1 cellular context compared by ENCODE assay signal in the genomic region with DNA sequence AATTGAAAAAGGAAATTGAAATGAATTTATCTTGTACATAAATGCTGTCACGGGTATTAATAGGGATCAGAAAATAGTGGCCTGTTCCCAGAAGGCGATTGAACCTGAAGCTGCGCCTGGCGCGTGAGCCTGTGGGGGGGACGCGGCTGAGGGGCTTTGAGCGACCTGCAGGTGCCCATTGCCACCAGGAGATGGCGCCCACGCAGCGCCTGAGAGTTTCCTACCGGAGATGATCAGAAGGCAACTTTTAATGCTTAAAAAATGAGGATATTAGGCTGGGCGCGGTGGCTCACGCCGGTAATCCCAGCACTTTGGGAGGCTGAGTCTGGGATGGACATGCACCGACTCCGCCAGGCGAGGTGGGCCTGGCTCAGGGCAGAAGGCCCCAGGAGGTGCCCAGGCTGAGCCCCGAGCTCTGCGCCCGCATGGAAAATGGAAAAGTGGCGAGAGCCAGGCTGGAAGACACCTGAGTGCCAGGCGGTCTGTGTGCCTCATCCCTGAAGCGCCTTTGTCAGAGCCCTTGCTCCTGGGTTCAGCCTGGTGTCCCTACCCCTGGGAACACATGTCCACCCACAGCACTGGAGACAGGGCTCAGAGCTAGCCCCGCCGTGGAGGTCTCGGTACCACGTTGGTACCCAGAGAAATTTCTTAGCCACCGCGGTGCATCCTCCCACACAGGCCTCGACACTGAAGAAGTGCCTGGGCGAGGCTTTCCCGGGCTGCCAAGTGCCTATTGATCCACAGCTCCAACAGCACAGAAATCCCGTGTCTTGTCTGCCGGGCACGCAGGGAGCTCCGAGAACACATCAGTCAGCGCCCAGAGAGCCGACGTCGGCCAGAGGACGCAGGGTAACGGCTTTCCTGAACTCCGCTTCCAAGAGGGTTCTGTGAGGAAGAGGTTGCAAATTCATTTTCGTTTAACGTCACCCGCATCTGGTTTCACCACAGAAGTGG.
TF ChIP-seq lines count a peak whose summit lies in the region.

No MANE protein-coding gene starts in this region.

TF ChIP-seq in K562, 482 proteins besides CTCF, POLR2A, EP300 and RAD21 (continued from another document):
- TF ChIP-seq, protein P1, sequence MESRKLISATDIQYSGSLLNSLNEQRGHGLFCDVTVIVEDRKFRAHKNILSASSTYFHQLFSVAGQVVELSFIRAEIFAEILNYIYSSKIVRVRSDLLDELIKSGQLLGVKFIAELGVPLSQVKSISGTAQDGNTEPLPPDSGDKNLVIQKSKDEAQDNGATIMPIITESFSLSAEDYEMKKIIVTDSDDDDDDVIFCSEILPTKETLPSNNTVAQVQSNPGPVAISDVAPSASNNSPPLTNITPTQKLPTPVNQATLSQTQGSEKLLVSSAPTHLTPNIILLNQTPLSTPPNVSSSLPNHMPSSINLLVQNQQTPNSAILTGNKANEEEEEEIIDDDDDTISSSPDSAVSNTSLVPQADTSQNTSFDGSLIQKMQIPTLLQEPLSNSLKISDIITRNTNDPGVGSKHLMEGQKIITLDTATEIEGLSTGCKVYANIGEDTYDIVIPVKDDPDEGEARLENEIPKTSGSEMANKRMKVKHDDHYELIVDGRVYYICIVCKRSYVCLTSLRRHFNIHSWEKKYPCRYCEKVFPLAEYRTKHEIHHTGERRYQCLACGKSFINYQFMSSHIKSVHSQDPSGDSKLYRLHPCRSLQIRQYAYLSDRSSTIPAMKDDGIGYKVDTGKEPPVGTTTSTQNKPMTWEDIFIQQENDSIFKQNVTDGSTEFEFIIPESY (CRISPR knock-in tag; IDR thresholded peaks at IDR 0.05): peak; percentile 82
- TF ChIP-seq POLR2B (IDR thresholded peaks at IDR 0.05; ENCODE audit: low read depth, partially characterized antibody): no peak
- TF ChIP-seq PTRF (tag; IDR thresholded peaks at IDR 0.05): no peak
- TF ChIP-seq, protein P2, sequence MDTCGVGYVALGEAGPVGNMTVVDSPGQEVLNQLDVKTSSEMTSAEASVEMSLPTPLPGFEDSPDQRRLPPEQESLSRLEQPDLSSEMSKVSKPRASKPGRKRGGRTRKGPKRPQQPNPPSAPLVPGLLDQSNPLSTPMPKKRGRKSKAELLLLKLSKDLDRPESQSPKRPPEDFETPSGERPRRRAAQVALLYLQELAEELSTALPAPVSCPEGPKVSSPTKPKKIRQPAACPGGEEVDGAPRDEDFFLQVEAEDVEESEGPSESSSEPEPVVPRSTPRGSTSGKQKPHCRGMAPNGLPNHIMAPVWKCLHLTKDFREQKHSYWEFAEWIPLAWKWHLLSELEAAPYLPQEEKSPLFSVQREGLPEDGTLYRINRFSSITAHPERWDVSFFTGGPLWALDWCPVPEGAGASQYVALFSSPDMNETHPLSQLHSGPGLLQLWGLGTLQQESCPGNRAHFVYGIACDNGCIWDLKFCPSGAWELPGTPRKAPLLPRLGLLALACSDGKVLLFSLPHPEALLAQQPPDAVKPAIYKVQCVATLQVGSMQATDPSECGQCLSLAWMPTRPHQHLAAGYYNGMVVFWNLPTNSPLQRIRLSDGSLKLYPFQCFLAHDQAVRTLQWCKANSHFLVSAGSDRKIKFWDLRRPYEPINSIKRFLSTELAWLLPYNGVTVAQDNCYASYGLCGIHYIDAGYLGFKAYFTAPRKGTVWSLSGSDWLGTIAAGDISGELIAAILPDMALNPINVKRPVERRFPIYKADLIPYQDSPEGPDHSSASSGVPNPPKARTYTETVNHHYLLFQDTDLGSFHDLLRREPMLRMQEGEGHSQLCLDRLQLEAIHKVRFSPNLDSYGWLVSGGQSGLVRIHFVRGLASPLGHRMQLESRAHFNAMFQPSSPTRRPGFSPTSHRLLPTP (IDR thresholded peaks at IDR 0.05; ENCODE audit: borderline replicate concordance, extremely low read depth, insufficient read length): no peak
- no peak for TF ChIP-seq RB1 (IDR thresholded peaks at IDR 0.05; ENCODE audit: low read depth)
- TF ChIP-seq, protein P3, sequence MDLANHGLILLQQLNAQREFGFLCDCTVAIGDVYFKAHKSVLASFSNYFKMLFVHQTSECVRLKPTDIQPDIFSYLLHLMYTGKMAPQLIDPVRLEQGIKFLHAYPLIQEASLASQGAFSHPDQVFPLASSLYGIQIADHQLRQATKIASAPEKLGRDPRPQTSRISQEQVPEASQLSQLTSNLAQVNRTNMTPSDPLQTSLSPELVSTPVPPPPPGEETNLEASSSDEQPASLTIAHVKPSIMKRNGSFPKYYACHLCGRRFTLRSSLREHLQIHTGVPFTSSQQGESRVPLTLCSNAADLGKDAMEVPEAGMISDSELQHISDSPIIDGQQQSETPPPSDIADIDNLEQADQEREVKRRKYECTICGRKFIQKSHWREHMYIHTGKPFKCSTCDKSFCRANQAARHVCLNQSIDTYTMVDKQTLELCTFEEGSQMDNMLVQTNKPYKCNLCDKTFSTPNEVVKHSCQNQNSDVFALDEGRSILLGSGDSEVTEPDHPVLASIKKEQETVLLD (IDR thresholded peaks at IDR 0.05): no peak
- TF ChIP-seq MAFF (IDR thresholded peaks at IDR 0.05; ENCODE audit: low read length): no peak
- no peak for TF ChIP-seq ZNF57 (CRISPR knock-in tag; IDR thresholded peaks at IDR 0.05)
- no peak for TF ChIP-seq JUNB (CRISPR knock-in tag; conservative IDR thresholded peaks at IDR 0.05)
- TF ChIP-seq ELF1 (tag; IDR thresholded peaks at IDR 0.05): no peak
- TF ChIP-seq BRCA1 (IDR thresholded peaks at IDR 0.05): no peak
- TF ChIP-seq BRCA1 (CRISPR knock-in tag; IDR thresholded peaks at IDR 0.05): no peak
- no peak for TF ChIP-seq HOXB6 (CRISPR knock-in tag; IDR thresholded peaks at IDR 0.05; ENCODE audit: borderline replicate concordance)
- TF ChIP-seq ZSCAN32 (CRISPR knock-in tag; IDR thresholded peaks at IDR 0.05): no peak
- TF ChIP-seq RBM34 (IDR thresholded peaks at IDR 0.05; ENCODE audit: borderline replicate concordance, insufficient read depth, low read length): no peak
- TF ChIP-seq, protein P4, sequence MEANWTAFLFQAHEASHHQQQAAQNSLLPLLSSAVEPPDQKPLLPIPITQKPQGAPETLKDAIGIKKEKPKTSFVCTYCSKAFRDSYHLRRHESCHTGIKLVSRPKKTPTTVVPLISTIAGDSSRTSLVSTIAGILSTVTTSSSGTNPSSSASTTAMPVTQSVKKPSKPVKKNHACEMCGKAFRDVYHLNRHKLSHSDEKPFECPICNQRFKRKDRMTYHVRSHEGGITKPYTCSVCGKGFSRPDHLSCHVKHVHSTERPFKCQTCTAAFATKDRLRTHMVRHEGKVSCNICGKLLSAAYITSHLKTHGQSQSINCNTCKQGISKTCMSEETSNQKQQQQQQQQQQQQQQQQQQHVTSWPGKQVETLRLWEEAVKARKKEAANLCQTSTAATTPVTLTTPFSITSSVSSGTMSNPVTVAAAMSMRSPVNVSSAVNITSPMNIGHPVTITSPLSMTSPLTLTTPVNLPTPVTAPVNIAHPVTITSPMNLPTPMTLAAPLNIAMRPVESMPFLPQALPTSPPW (CRISPR knock-in tag; IDR thresholded peaks at IDR 0.05): peak; percentile 38; the same call in 1 of the 2 replicates
- no peak for TF ChIP-seq SMAD3 (CRISPR knock-in tag; conservative IDR thresholded peaks at IDR 0.05)
- no peak for TF ChIP-seq IRF2 (CRISPR knock-in tag; IDR thresholded peaks at IDR 0.05)
- TF ChIP-seq, protein P5, sequence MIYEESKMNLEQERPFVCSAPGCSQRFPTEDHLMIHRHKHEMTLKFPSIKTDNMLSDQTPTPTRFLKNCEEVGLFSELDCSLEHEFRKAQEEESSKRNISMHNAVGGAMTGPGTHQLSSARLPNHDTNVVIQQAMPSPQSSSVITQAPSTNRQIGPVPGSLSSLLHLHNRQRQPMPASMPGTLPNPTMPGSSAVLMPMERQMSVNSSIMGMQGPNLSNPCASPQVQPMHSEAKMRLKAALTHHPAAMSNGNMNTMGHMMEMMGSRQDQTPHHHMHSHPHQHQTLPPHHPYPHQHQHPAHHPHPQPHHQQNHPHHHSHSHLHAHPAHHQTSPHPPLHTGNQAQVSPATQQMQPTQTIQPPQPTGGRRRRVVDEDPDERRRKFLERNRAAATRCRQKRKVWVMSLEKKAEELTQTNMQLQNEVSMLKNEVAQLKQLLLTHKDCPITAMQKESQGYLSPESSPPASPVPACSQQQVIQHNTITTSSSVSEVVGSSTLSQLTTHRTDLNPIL (CRISPR knock-in tag; IDR thresholded peaks at IDR 0.05): no peak
- TF ChIP-seq, protein P6, sequence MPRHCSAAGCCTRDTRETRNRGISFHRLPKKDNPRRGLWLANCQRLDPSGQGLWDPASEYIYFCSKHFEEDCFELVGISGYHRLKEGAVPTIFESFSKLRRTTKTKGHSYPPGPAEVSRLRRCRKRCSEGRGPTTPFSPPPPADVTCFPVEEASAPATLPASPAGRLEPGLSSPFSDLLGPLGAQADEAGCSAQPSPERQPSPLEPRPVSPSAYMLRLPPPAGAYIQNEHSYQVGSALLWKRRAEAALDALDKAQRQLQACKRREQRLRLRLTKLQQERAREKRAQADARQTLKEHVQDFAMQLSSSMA (CRISPR knock-in tag; IDR thresholded peaks at IDR 0.05): no peak
- no peak for TF ChIP-seq PML (IDR thresholded peaks at IDR 0.05; ENCODE audit: low read length)
- no peak for TF ChIP-seq FOSL1 (tag; conservative IDR thresholded peaks at IDR 0.05)
- TF ChIP-seq THRAP3 (IDR thresholded peaks at IDR 0.05; ENCODE audit: borderline replicate concordance): no peak
- TF ChIP-seq, protein P7, sequence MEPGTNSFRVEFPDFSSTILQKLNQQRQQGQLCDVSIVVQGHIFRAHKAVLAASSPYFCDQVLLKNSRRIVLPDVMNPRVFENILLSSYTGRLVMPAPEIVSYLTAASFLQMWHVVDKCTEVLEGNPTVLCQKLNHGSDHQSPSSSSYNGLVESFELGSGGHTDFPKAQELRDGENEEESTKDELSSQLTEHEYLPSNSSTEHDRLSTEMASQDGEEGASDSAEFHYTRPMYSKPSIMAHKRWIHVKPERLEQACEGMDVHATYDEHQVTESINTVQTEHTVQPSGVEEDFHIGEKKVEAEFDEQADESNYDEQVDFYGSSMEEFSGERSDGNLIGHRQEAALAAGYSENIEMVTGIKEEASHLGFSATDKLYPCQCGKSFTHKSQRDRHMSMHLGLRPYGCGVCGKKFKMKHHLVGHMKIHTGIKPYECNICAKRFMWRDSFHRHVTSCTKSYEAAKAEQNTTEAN (CRISPR knock-in tag; IDR thresholded peaks at IDR 0.05): no peak
